1 cellular context compared by ENCODE assay signal in genomic region chr9:2248768-2249167, GRCh38.
TF ChIP-seq lines count a peak whose summit lies in the region.

No MANE protein-coding gene starts in this region.

TF ChIP-seq in A549, 52 proteins besides CTCF, POLR2A, EP300 and RAD21 (continued from another document):
- TF ChIP-seq HES2 (IDR thresholded peaks at IDR 0.05) (no peak), PHF8 (IDR thresholded peaks at IDR 0.05; ENCODE audit: borderline replicate concordance, low read depth) (no peak), CHD2 (IDR thresholded peaks at IDR 0.05; ENCODE audit: low read length, partially characterized antibody) (no peak), CEBPB (IDR thresholded peaks at IDR 0.05) (no peak), JUNB (IDR thresholded peaks at IDR 0.05) (no peak)
